Comparison of ENCODE assay signal across 9 cellular contexts in the genomic region with DNA sequence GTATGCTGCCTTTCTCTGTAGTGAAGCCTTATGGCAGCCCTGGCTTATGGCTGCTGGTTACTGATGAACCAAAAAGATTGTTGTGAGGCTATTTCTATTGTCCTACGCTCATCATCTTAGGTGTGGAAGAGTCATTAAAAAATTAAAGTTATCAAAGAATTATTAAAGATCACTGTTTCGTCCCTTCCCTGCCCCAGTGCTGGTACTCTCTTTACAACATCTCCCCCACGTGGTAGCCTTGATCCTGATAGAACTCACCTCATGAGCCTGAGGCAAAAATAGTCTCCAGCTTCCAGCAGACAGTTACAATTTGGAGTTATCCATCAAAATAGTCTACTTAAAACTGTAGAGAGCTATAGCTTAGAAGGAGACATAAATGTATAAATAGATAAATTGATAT.
A peak's percentile ranks its signal among the peaks of the same experiment; 100 is the strongest.
DNase-seq lines count a peak whose midpoint lies in the region; ATAC-seq, FAIRE-seq and TF ChIP-seq lines count a peak whose summit lies in the region.
"Had no signal": no experiment of that assay in that cellular context is flagged by ENCODE, and none has a peak within 500 bp of the region (broad histone marks: within the 10 kb centered on the region; RNA-seq: fewer than 3 reads in every experiment).

No MANE protein-coding gene starts in this region.

- CTCF ChIA-PET in BJ (lab: Yijun Ruan, JAX): interaction anchor here (0.8 to 2.0 kb wide), 3 partner anchors 127 to 131 kb away, joined by 4 to 10 read pairs (median 6); no protein-coding TSS in a partner anchor
- CTCF ChIA-PET in T-cell (lab: Charles Lee): no interaction called here

- no peaks in the 10 kb centered on the region for H3K36me3 ChIP-seq in BJ (ENCODE audit: control insufficient read depth, insufficient read depth, low read length)

- H3K4me3 Mint-ChIP-seq in T-helper 17 cell (no peak overlapping the region), T-cell (no peak overlapping the region)
- H3K4me3 Mint-ChIP-seq: dendritic cell treated with granulocyte-macrophage colony-stimulating factor and Interleukin-4, amounts not matched to agents 40 ng/mL and 50 ng/mL, for 4 days had no signal

- no peak overlapping the region for H3K4me3 ChIP-seq in BJ (ENCODE audit: low read depth, low read length)
- H3K4me3 ChIP-seq in choroid plexus epithelial cell (ENCODE audit: low read depth, low read length): no peak overlapping the region

- H3K4me1 Mint-ChIP-seq in T-helper 17 cell (no peaks in the 10 kb centered on the region), T-cell (peaks cover 0 to 7% (median 0%) of the 10 kb centered on the region in 3 donors)

- FAIRE-seq in GM19239 (lab: Jason Lieb, UNC): peak; percentile 97

- no peaks in the 10 kb centered on the region for H3K9me3 Mint-ChIP-seq in T-cell
- H3K9me3 Mint-ChIP-seq: dendritic cell treated with granulocyte-macrophage colony-stimulating factor and Interleukin-4, amounts not matched to agents 40 ng/mL and 50 ng/mL, for 4 days had no signal

- ATAC-seq in HG03342 (IDR thresholded peaks at IDR 0.05; ENCODE audit: unreplicated experiment) (peak; percentile 47), T-helper 17 cell (no peak), T-cell (replicated peaks in 1 of 4) (no peak)

- H3K27ac Mint-ChIP-seq in T-helper 17 cell (no peak overlapping the region), T-cell (no peak overlapping the region)
- H3K27ac Mint-ChIP-seq: dendritic cell treated with granulocyte-macrophage colony-stimulating factor and Interleukin-4, amounts not matched to agents 40 ng/mL and 50 ng/mL, for 4 days had no signal

- DNase-seq in BJ (ENCODE audit: low read depth) (no peak), GM19239 (ENCODE audit: insufficient read length, low spot score) (no peak), choroid plexus epithelial cell (ENCODE audit: low read depth) (peak; percentile 43), NCI-H2196 treated with DMSO at 0.1 percent for 48 hours (lab: John Stamatoyannopoulos, UW; ENCODE audit: unreplicated experiment) (no peak), T-helper 17 cell (no peak), T-cell (no peak)
- DNase-seq in activated T-cell treated with anti-CD3 and anti-CD28 coated beads, Interleukin-2, amount 50 U/mL, for 48 hours: no peak

- H3K36me3 Mint-ChIP-seq in T-helper 17 cell (ENCODE audit: low read depth): no peaks in the 10 kb centered on the region
- no peaks in the 10 kb centered on the region for H3K36me3 Mint-ChIP-seq in T-cell

- H3K9me3 ChIP-seq in T-helper 17 cell (ENCODE audit: control insufficient read depth, low read length, poor library complexity, severe bottlenecking): no peaks in the 10 kb centered on the region

- no peaks in the 10 kb centered on the region; the same call in 1 of the 2 replicates for H3K27me3 ChIP-seq in BJ (ENCODE audit: control insufficient read depth, insufficient read depth, low read length)

- TF ChIP-seq CTCF in BJ (IDR thresholded peaks at IDR 0.05; ENCODE audit: insufficient read depth, low read depth, low read length) (peak; percentile 33; the same call in 1 of the 2 replicates), choroid plexus epithelial cell (conservative IDR thresholded peaks at IDR 0.05; ENCODE audit: low read depth, low read length) (peak; percentile 61)

- POLR2A ChIA-PET in BJ (lab: Charles Lee): no interaction called here
- POLR2A ChIA-PET in T-cell (lab: Charles Lee): no interaction called here

- peaks cover 19% of the 10 kb centered on the region for H3K27me3 Mint-ChIP-seq in T-helper 17 cell
- H3K27me3 Mint-ChIP-seq in T-cell: peaks cover 7% of the 10 kb centered on the region in 2 donors
- H3K27me3 Mint-ChIP-seq: dendritic cell treated with granulocyte-macrophage colony-stimulating factor and Interleukin-4, amounts not matched to agents 40 ng/mL and 50 ng/mL, for 4 days had no signal
